1 cellular context compared by ENCODE assay signal in genomic region chr2:69509011-69509749, GRCh38.
A peak's percentile ranks its signal among the peaks of the same experiment; 100 is the strongest.
TF ChIP-seq lines count a peak whose summit lies in the region.

No MANE protein-coding gene starts in this region.

TF ChIP-seq in HepG2, 621 proteins besides CTCF, POLR2A, EP300 and RAD21 (continued from another document):
- no peak for TF ChIP-seq ZNF205 (CRISPR knock-in tag; IDR thresholded peaks at IDR 0.05)
- TF ChIP-seq XBP1 (CRISPR knock-in tag; IDR thresholded peaks at IDR 0.05) = no peak
- no peak for TF ChIP-seq ZNF446 (CRISPR knock-in tag; IDR thresholded peaks at IDR 0.05)
- no peak for TF ChIP-seq CAMTA2 (CRISPR knock-in tag; IDR thresholded peaks at IDR 0.05; ENCODE audit: borderline replicate concordance)
- 0 out of 2 replicates have a peak, but pooled peaks have one; percentile 24 for TF ChIP-seq PAXIP1 (CRISPR knock-in tag; conservative IDR thresholded peaks at IDR 0.05)
- no peak for TF ChIP-seq PHF5A (CRISPR knock-in tag; IDR thresholded peaks at IDR 0.05; ENCODE audit: low read depth, unreplicated experiment)
- no peak for TF ChIP-seq GFI1 (CRISPR knock-in tag; IDR thresholded peaks at IDR 0.05; ENCODE audit: borderline replicate concordance)
- TF ChIP-seq ZNF674 (CRISPR knock-in tag; IDR thresholded peaks at IDR 0.05; ENCODE audit: low read depth) = no peak
- TF ChIP-seq GPN1 (CRISPR knock-in tag; IDR thresholded peaks at IDR 0.05; ENCODE audit: borderline replicate concordance) = no peak
- no peak for TF ChIP-seq PCBP1 (IDR thresholded peaks at IDR 0.05; ENCODE audit: borderline replicate concordance, low read depth, low read length)
- TF ChIP-seq ZNF101 (CRISPR knock-in tag; IDR thresholded peaks at IDR 0.05; ENCODE audit: borderline replicate concordance, low read depth) = no peak
- no peak for TF ChIP-seq ZKSCAN5 (CRISPR knock-in tag; IDR thresholded peaks at IDR 0.05)
- TF ChIP-seq ZSCAN25 (CRISPR knock-in tag; IDR thresholded peaks at IDR 0.05) = no peak
- peak; percentile 9; the same call in 1 of the 2 replicates for TF ChIP-seq TBX3 (IDR thresholded peaks at IDR 0.05; ENCODE audit: borderline replicate concordance)
- TF ChIP-seq FOXP1 (IDR thresholded peaks at IDR 0.05) = peak; percentile 53; the same call in 1 of the 2 replicates
- TF ChIP-seq FOXP1 (CRISPR knock-in tag; IDR thresholded peaks at IDR 0.05) = peak; percentile 50; the same call in 1 of the 2 replicates
- 0 out of 2 replicates have a peak, but pooled peaks have one; percentile 25 for TF ChIP-seq FOXA1 (IDR thresholded peaks at IDR 0.05)
- no peak for TF ChIP-seq FOXA1 (CRISPR knock-in tag; IDR thresholded peaks at IDR 0.05)
- TF ChIP-seq, protein P1, sequence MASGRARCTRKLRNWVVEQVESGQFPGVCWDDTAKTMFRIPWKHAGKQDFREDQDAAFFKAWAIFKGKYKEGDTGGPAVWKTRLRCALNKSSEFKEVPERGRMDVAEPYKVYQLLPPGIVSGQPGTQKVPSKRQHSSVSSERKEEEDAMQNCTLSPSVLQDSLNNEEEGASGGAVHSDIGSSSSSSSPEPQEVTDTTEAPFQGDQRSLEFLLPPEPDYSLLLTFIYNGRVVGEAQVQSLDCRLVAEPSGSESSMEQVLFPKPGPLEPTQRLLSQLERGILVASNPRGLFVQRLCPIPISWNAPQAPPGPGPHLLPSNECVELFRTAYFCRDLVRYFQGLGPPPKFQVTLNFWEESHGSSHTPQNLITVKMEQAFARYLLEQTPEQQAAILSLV (CRISPR knock-in tag; IDR thresholded peaks at IDR 0.05; ENCODE audit: borderline replicate concordance) = no peak
